In the genomic region with DNA sequence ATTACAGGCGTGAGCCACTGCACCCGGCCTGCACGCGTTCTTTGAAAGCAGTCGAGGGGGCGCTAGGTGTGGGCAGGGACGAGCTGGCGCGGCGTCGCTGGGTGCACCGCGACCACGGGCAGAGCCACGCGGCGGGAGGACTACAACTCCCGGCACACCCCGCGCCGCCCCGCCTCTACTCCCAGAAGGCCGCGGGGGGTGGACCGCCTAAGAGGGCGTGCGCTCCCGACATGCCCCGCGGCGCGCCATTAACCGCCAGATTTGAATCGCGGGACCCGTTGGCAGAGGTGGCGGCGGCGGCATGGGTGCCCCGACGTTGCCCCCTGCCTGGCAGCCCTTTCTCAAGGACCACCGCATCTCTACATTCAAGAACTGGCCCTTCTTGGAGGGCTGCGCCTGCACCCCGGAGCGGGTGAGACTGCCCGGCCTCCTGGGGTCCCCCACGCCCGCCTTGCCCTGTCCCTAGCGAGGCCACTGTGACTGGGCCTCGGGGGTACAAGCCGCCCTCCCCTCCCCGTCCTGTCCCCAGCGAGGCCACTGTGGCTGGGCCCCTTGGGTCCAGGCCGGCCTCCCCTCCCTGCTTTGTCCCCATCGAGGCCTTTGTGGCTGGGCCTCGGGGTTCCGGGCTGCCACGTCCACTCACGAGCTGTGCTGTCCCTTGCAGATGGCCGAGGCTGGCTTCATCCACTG, we compare ENCODE assay signal across 8 cellular contexts. TPM values are rescaled to one million over a fixed set of nuclear protein-coding genes. Genes with fewer than 3 reads are reported as not detected.
DNase-seq lines count a peak whose midpoint lies in the region; ATAC-seq and TF ChIP-seq lines count a peak whose summit lies in the region.

A gene (plus strand): TSS at position 238 of the 690 bp plus-strand sequence. CDS start 64 bp downstream, at position 302.

- peaks cover 10% of the 10 kb centered on the region for H3K4me1 ChIP-seq in colonic mucosa

- H3K4me3 ChIP-seq in AG04450 (ENCODE audit: low read depth, low read length) = peak within 1 kb of the TSS; percentile 79
- peak within 1 kb of the TSS; percentile 69 for H3K4me3 ChIP-seq in colonic mucosa

- peak; percentile 23 for DNase-seq in AG04450 (ENCODE audit: low read depth, low spot score)
- peak; percentile 70 to 98 for DNase-seq in NCI-H526 (lab: John Stamatoyannopoulos, UW)
- DNase-seq in activated CD4-positive, alpha-beta T cell treated with anti-CD3 and anti-CD28 coated beads for 36 hours = peak; percentile 97
- DNase-seq in colonic mucosa = peak; percentile 91
- peak; percentile 97 for DNase-seq in left kidney (ENCODE audit: low read depth, low spot score)
- peak; percentile 91 for DNase-seq in stimulated activated CD4-positive, alpha-beta T cell treated with anti-CD3 and anti-CD28 coated beads, Interleukin-1b, Interleukin-23, amount 100 ng/mL, for 4 hours (ENCODE audit: low read depth in 2 of 2)

- H3K27ac Mint-ChIP-seq in activated CD4-positive, alpha-beta T cell treated with anti-CD3 and anti-CD28 coated beads for 36 hours = peak within 1 kb of the TSS; percentile 78

- H3K27ac ChIP-seq in AG04450 (ENCODE audit: low read depth, low read length) (peak within 1 kb of the TSS; percentile 2), colonic mucosa (no peak within 1 kb of the TSS)

- intact Hi-C loops in activated CD4-positive, alpha-beta T cell treated with anti-CD3 and anti-CD28 coated beads for 36 hours (cut with DNase I, micrococcal nuclease) = loop anchor here (1.0 kb wide), 8 partner anchors 27 to 795 kb away; a partner anchor contains a TSS
- intact Hi-C loops in colonic mucosa (cut with DNase I) = no loop called here

- peak within 1 kb of the TSS; percentile 14 to 44 for H3K9ac ChIP-seq in colonic mucosa (ENCODE audit: low read depth in 2 of 2, low read length in 2 of 2)

- peak within 1 kb of the TSS; percentile 89 for H3K4me3 Mint-ChIP-seq in activated CD4-positive, alpha-beta T cell treated with anti-CD3 and anti-CD28 coated beads for 36 hours

- no peaks in the 10 kb centered on the region for H3K36me3 ChIP-seq in colonic mucosa

- H3K27me3 ChIP-seq in AG04450 (ENCODE audit: control insufficient read depth, insufficient read depth, low read length) (no peaks in the 10 kb centered on the region), colonic mucosa (no peaks in the 10 kb centered on the region)

- no peaks in the 10 kb centered on the region for H3K27me3 Mint-ChIP-seq in activated CD4-positive, alpha-beta T cell treated with anti-CD3 and anti-CD28 coated beads for 36 hours

- H3K36me3 Mint-ChIP-seq in activated CD4-positive, alpha-beta T cell treated with anti-CD3 and anti-CD28 coated beads for 36 hours (ENCODE audit: low read depth) = peaks cover 22% of the 10 kb centered on the region

- H3K4me1 Mint-ChIP-seq in activated CD4-positive, alpha-beta T cell treated with anti-CD3 and anti-CD28 coated beads for 36 hours = peaks cover 5% of the 10 kb centered on the region

- TF ChIP-seq CTCF in AG04450 (IDR thresholded peaks at IDR 0.05; ENCODE audit: low read depth, low read length) = no peak
- TF ChIP-seq CTCF in colonic mucosa (IDR thresholded peaks at IDR 0.05) = no peak

- ATAC-seq in GM19025 (IDR thresholded peaks at IDR 0.05; ENCODE audit: low read depth, unreplicated experiment) (peak; percentile 91), HG03469 (IDR thresholded peaks at IDR 0.05; ENCODE audit: unreplicated experiment) (peak; percentile 56)
- peak; percentile 100 for ATAC-seq in activated CD4-positive, alpha-beta T cell treated with anti-CD3 and anti-CD28 coated beads for 36 hours

- H3K9me3 ChIP-seq in AG04450 (ENCODE audit: control insufficient read depth, insufficient read depth, low read length) (no peaks in the 10 kb centered on the region; the same call in 1 of the 2 replicates), colonic mucosa (no peaks in the 10 kb centered on the region)

- H3K9me3 Mint-ChIP-seq in activated CD4-positive, alpha-beta T cell treated with anti-CD3 and anti-CD28 coated beads for 36 hours (ENCODE audit: low read depth) = no peaks in the 10 kb centered on the region

- CTCF ChIA-PET in AG04450 (lab: Charles Lee) = no interaction called here
- CTCF ChIA-PET in activated CD4-positive, alpha-beta T cell treated with anti-CD3 and anti-CD28 coated beads for 36 hours (lab: Charles Lee) = interaction anchor here (0.6 to 1.8 kb wide), 6 partner anchors 38 to 197 kb away, joined by 3 to 7 read pairs (median 4); no protein-coding TSS in a partner anchor

- POLR2A ChIA-PET in AG04450 (lab: Yijun Ruan, JAX) = no interaction called here
- POLR2A ChIA-PET in activated CD4-positive, alpha-beta T cell treated with anti-CD3 and anti-CD28 coated beads for 36 hours (lab: Charles Lee) = interaction anchor here (0.7 kb wide), 1 partner anchor 101 kb away, joined by 3 read pairs; no protein-coding TSS in a partner anchor

RNA-seq across cellular contexts. Expression of the gene that starts here (rescaled TPM):
- 11.6 and 15.3 TPM in 2 replicates for polyA plus RNA-seq in AG04450 (2011; rRNA removed)
- 18.2 and 22.1 TPM in 2 replicates for polyA minus RNA-seq in AG04450 (2011; rRNA and poly(A)+ RNA removed)
- 100 to 1,000 TPM; 100 to 107 TPM for total RNA-seq in activated CD4-positive, alpha-beta T cell treated with anti-CD3 and anti-CD28 coated beads for 36 hours
- total RNA-seq in colonic mucosa = 10 to 100 TPM; 15.2 to 77.1 TPM

Comparison
In these comparisons a context has a peak if more than half of its experiments do, and no peak if none do; other contexts are left out.
1. DNase-seq: peak in every context shown above with its lines; median percentile 97 in activated CD4-positive, alpha-beta T cell treated with anti-CD3 and anti-CD28 coated beads for 36 hours; 97 in left kidney; 91 in colonic mucosa; 91 in stimulated activated CD4-positive, alpha-beta T cell treated with anti-CD3 and anti-CD28 coated beads, Interleukin-1b, Interleukin-23, amount 100 ng/mL, for 4 hours; 84 in NCI-H526; 23 in AG04450.